ENCODE assay signal across 1 cellular context in genomic region chr12:48859607-48860006, GRCh38.
TF ChIP-seq lines count a peak whose summit lies in the region.

No MANE protein-coding gene starts in this region.

TF ChIP-seq in HepG2, 621 proteins besides CTCF, POLR2A, EP300 and RAD21 (continued from another document):
- TF ChIP-seq FOXP4 (CRISPR knock-in tag; IDR thresholded peaks at IDR 0.05) = peak; percentile 62
- TF ChIP-seq, protein P1, sequence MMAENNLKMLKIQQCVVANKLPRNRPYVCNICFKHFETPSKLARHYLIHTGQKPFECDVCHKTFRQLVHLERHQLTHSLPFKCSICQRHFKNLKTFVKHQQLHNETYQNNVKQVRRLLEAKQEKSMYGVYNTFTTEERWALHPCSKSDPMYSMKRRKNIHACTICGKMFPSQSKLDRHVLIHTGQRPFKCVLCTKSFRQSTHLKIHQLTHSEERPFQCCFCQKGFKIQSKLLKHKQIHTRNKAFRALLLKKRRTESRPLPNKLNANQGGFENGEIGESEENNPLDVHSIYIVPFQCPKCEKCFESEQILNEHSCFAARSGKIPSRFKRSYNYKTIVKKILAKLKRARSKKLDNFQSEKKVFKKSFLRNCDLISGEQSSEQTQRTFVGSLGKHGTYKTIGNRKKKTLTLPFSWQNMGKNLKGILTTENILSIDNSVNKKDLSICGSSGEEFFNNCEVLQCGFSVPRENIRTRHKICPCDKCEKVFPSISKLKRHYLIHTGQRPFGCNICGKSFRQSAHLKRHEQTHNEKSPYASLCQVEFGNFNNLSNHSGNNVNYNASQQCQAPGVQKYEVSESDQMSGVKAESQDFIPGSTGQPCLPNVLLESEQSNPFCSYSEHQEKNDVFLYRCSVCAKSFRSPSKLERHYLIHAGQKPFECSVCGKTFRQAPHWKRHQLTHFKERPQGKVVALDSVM (CRISPR knock-in tag; IDR thresholded peaks at IDR 0.05) = 0 out of 2 replicates have a peak, but pooled peaks have one; percentile 17
- no peak for TF ChIP-seq NR2C2 (CRISPR knock-in tag; IDR thresholded peaks at IDR 0.05; ENCODE audit: borderline replicate concordance)
- TF ChIP-seq ZFY (CRISPR knock-in tag; IDR thresholded peaks at IDR 0.05) = no peak
- TF ChIP-seq ZBTB3 (CRISPR knock-in tag; IDR thresholded peaks at IDR 0.05; ENCODE audit: borderline replicate concordance, low read depth) = no peak
- no peak for TF ChIP-seq ZSCAN12 (CRISPR knock-in tag; IDR thresholded peaks at IDR 0.05)
- TF ChIP-seq, protein P2, sequence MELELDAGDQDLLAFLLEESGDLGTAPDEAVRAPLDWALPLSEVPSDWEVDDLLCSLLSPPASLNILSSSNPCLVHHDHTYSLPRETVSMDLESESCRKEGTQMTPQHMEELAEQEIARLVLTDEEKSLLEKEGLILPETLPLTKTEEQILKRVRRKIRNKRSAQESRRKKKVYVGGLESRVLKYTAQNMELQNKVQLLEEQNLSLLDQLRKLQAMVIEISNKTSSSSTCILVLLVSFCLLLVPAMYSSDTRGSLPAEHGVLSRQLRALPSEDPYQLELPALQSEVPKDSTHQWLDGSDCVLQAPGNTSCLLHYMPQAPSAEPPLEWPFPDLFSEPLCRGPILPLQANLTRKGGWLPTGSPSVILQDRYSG (CRISPR knock-in tag; IDR thresholded peaks at IDR 0.05) = no peak
- no peak for TF ChIP-seq NFYC (CRISPR knock-in tag; IDR thresholded peaks at IDR 0.05)
- TF ChIP-seq KMT2A (CRISPR knock-in tag; IDR thresholded peaks at IDR 0.05) = no peak
- peak; percentile 40; the same call in 1 of the 2 replicates for TF ChIP-seq ARID5B (CRISPR knock-in tag; IDR thresholded peaks at IDR 0.05)
- no peak for TF ChIP-seq FOXP1 (IDR thresholded peaks at IDR 0.05)
- peak; percentile 69 for TF ChIP-seq FOXP1 (CRISPR knock-in tag; IDR thresholded peaks at IDR 0.05)
- TF ChIP-seq CREB1 (IDR thresholded peaks at IDR 0.05) = no peak
- TF ChIP-seq CREB1 (CRISPR knock-in tag; IDR thresholded peaks at IDR 0.05) = no peak
- peak; percentile 56; the same call in 1 of the 2 replicates for TF ChIP-seq PITX1 (CRISPR knock-in tag; IDR thresholded peaks at IDR 0.05)
- TF ChIP-seq ETS1 (CRISPR knock-in tag; IDR thresholded peaks at IDR 0.05) = no peak
- TF ChIP-seq FOXA3 (CRISPR knock-in tag; IDR thresholded peaks at IDR 0.05) = 0 out of 2 replicates have a peak, but pooled peaks have one; percentile 19
- TF ChIP-seq, protein P3, sequence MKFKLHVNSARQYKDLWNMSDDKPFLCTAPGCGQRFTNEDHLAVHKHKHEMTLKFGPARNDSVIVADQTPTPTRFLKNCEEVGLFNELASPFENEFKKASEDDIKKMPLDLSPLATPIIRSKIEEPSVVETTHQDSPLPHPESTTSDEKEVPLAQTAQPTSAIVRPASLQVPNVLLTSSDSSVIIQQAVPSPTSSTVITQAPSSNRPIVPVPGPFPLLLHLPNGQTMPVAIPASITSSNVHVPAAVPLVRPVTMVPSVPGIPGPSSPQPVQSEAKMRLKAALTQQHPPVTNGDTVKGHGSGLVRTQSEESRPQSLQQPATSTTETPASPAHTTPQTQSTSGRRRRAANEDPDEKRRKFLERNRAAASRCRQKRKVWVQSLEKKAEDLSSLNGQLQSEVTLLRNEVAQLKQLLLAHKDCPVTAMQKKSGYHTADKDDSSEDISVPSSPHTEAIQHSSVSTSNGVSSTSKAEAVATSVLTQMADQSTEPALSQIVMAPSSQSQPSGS (CRISPR knock-in tag; IDR thresholded peaks at IDR 0.05) = no peak
